Comparison of ENCODE assay signal across 8 cellular contexts in the genomic region with DNA sequence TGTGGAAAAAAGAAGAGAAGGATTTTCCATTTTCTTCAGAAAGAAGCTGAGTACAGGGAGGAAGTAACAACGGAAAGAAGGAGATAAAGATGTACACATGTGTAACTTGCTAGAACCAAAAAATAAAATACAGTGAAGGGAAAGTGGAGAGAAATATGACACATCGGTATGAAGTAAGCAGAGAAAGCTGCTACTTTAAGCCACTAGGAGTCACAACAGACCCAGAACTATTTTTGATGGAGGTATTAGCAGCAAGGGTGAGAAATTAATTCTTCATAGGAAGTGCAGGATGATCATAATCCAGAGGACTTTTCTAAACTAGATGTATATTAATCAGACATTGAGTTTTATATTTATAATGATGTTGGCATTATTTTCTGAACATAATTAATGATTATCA.
DNase-seq lines count a peak whose midpoint lies in the region; ATAC-seq and TF ChIP-seq lines count a peak whose summit lies in the region.

No MANE protein-coding gene starts in this region.

- H3K9me3 Mint-ChIP-seq in activated T-cell treated with anti-CD3 and anti-CD28 coated beads, Interleukin-2, amount 50 U/mL, for 72 hours = no peaks in the 10 kb centered on the region

- H3K27me3 Mint-ChIP-seq in activated T-cell treated with anti-CD3 and anti-CD28 coated beads, Interleukin-2, amount 50 U/mL, for 72 hours (ENCODE audit: low read depth) = no peaks in the 10 kb centered on the region

- H3K36me3 Mint-ChIP-seq in activated T-cell treated with anti-CD3 and anti-CD28 coated beads, Interleukin-2, amount 50 U/mL, for 72 hours (ENCODE audit: insufficient read depth in 2 of 2) = no peaks in the 10 kb centered on the region

- TF ChIP-seq CTCF in fibroblast of the aortic adventitia (IDR thresholded peaks at IDR 0.05; ENCODE audit: insufficient read depth, low read length) = peak; percentile 64

- no peaks in the 10 kb centered on the region for H3K4me1 Mint-ChIP-seq in activated T-cell treated with anti-CD3 and anti-CD28 coated beads, Interleukin-2, amount 50 U/mL, for 72 hours (ENCODE audit: low read depth)

- H3K27ac Mint-ChIP-seq in activated T-cell treated with anti-CD3 and anti-CD28 coated beads, Interleukin-2, amount 50 U/mL, for 72 hours = no peak overlapping the region

- DNase-seq in COR-L47 (lab: John Stamatoyannopoulos, UW) = peak; percentile 8
- DNase-seq in RKO (ENCODE audit: low spot score) = peak; percentile 68
- DNase-seq in fibroblast of the aortic adventitia (ENCODE audit: low read depth) = peak; percentile 66
- no peak for DNase-seq in activated T-cell treated with anti-CD3 and anti-CD28 coated beads, Interleukin-2, amount 50 U/mL, for 72 hours
- DNase-seq in stimulated activated naive CD4-positive, alpha-beta T cell treated with Interleukin-2 at 50 U/mL for 16 hours (lab: John Stamatoyannopoulos, UW) = no peak
- DNase-seq in NK-92 (lab: John Stamatoyannopoulos, UW; ENCODE audit: unreplicated experiment) = no peak

- H3K4me3 ChIP-seq in fibroblast of the aortic adventitia (ENCODE audit: low read depth, low read length) = no peak overlapping the region

- ATAC-seq in GM19023 (IDR thresholded peaks at IDR 0.05; ENCODE audit: unreplicated experiment) (peak; percentile 91), HG03159 (IDR thresholded peaks at IDR 0.05; ENCODE audit: unreplicated experiment) (peak; percentile 93)
- no peak for ATAC-seq in activated T-cell treated with anti-CD3 and anti-CD28 coated beads, Interleukin-2, amount 50 U/mL, for 72 hours (replicated peaks in 1 of 2)

- H3K4me3 Mint-ChIP-seq in activated T-cell treated with anti-CD3 and anti-CD28 coated beads, Interleukin-2, amount 50 U/mL, for 72 hours = no peak overlapping the region

Comparison
In these comparisons a context has a peak if more than half of its experiments do, and no peak if none do; other contexts are left out.
1. DNase-seq: peak in COR-L47 (single experiment), RKO (single experiment) and fibroblast of the aortic adventitia (single experiment); none in activated T-cell treated with anti-CD3 and anti-CD28 coated beads, Interleukin-2, amount 50 U/mL, for 72 hours (0 of 2), stimulated activated naive CD4-positive, alpha-beta T cell treated with Interleukin-2 at 50 U/mL for 16 hours (single experiment) and NK-92 (single experiment).
2. ATAC-seq: peak in GM19023 (single experiment) and HG03159 (single experiment); none in activated T-cell treated with anti-CD3 and anti-CD28 coated beads, Interleukin-2, amount 50 U/mL, for 72 hours (0 of 2).